In the genomic region with DNA sequence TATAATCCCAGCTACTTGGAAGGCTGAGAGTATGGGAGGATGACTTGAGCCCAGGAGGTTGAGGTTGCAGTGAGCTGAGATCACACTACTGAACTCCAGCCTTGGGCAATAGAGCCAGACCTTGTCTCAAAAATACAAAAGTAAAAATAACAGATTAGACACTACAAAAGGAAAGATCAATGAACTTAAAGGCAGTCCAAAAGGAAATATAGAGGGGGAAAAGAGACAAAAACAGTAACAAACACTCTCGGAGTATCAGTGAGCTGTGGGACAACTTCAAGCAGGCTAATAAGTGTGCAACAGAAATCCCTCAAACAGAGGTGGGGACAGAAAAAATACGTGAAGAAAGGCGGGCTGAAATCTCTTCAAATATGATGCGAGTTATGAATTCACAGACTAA, we compare ENCODE assay signal across 26 cellular contexts. TPM values are rescaled to one million over a fixed set of nuclear protein-coding genes. Genes with fewer than 3 reads are reported as not detected.
A peak's percentile ranks its signal among the peaks of the same experiment; 100 is the strongest.
DNase-seq lines count a peak whose midpoint lies in the region; ATAC-seq, FAIRE-seq and TF ChIP-seq lines count a peak whose summit lies in the region.
"Had no signal": no experiment of that assay in that cellular context is flagged by ENCODE, and none has a peak within 500 bp of the region (broad histone marks: within the 10 kb centered on the region; RNA-seq: fewer than 3 reads in every experiment).

No MANE protein-coding gene starts in this region.

- TF ChIP-seq POLR2A in HepG2 (IDR thresholded peaks at IDR 0.05; ENCODE audit: insufficient read depth in 1 of 2, low read depth in 2 of 2, low read length in 2 of 2) (no peak), right lobe of liver (IDR thresholded peaks at IDR 0.05) (no peak)

- H4K20me1 ChIP-seq in HepG2 (ENCODE audit: insufficient read depth, low read length) = no peaks in the 10 kb centered on the region

- no peak for DNase-seq in HepG2 (ENCODE audit: low spot score)
- DNase-seq in right lobe of liver = no peak
- DNase-seq in memory B cell (ENCODE audit: low spot score in 2 of 2) = no peak
- no peak for DNase-seq in NCI-H524 treated with DMSO at 0.1 percent for 48 hours (lab: John Stamatoyannopoulos, UW)
- DNase-seq in RCC 7860 (ENCODE audit: low spot score) = no peak
- DNase-seq in posterior cingulate gyrus = no peak
- DNase-seq: 8988T; ACHN; AML-193; BE2C; CD4-positive, alpha-beta T cell; CD8-positive, alpha-beta memory T cell; DMS 273 treated with DMSO at 0.1 percent for 48 hours; DMS79; EL; GDM1 had no signal

- H3K27ac ChIP-seq in HepG2 (ENCODE audit: extremely low read length, insufficient read depth, low read length) (no peak overlapping the region), right lobe of liver (no peak overlapping the region)
- H3K27ac ChIP-seq: A549; BLaER1 treated with 17β-estradiol and CSF1 and Interleukin-3, amounts not matched to agents 10 nM and 100 nM had no signal

- peak overlapping the region; percentile 4 for H3K27ac Mint-ChIP-seq in dendritic cell treated with granulocyte-macrophage colony-stimulating factor and Interleukin-4, amounts not matched to agents 40 ng/mL and 50 ng/mL, for 4 days
- peak overlapping the region; percentile 67 for H3K27ac Mint-ChIP-seq in memory B cell
- H3K27ac Mint-ChIP-seq: CD4-positive, alpha-beta T cell; CD8-positive, alpha-beta memory T cell; GM23338 had no signal

- H3K36me3 Mint-ChIP-seq in dendritic cell treated with granulocyte-macrophage colony-stimulating factor and Interleukin-4, amounts not matched to agents 40 ng/mL and 50 ng/mL, for 4 days (ENCODE audit: low read depth) = peaks cover 65% of the 10 kb centered on the region
- H3K36me3 Mint-ChIP-seq in memory B cell = peaks cover 27% of the 10 kb centered on the region

- H3K9ac ChIP-seq in HepG2 (ENCODE audit: insufficient read depth, low read depth, low read length) = no peak overlapping the region
- H3K9ac ChIP-seq: BLaER1 treated with 17β-estradiol and CSF1 and Interleukin-3, amounts not matched to agents 10 nM and 100 nM had no signal

- peaks cover 35% of the 10 kb centered on the region for H3K79me2 ChIP-seq in HepG2 (ENCODE audit: insufficient read depth, low read length)

- H3K4me1 ChIP-seq in HepG2 (ENCODE audit: insufficient read depth, low read length) = no peaks in the 10 kb centered on the region
- no peaks in the 10 kb centered on the region for H3K4me1 ChIP-seq in right lobe of liver
- H3K4me1 ChIP-seq: A549, BE2C, HAP-1 had no signal

- BruUV-seq in HepG2 (replicated peaks; lab: Mats Ljungman, UMichigan) = no TSS peak

- CTCF ChIA-PET in HepG2 (lab: Yijun Ruan, JAX; ENCODE audit: low intra/inter-chr PET ratio, low total read pairs) = no interaction called here

- in situ Hi-C loops in HepG2 (cut with HindIII; ENCODE audit: extremely low pct_ligation_motif_present, low pct_unique_long_range_greater_than_20kb) = no loop called here

- POLR2A ChIA-PET in HepG2 (lab: Yijun Ruan, JAX) = no interaction called here

- H3K9me3 Mint-ChIP-seq in dendritic cell treated with granulocyte-macrophage colony-stimulating factor and Interleukin-4, amounts not matched to agents 40 ng/mL and 50 ng/mL, for 4 days = peaks cover 16% of the 10 kb centered on the region
- H3K9me3 Mint-ChIP-seq in memory B cell = peaks cover 10% of the 10 kb centered on the region

- intact Hi-C loops in HepG2 (cut with micrococcal nuclease; ENCODE audit: unreplicated experiment) = no loop called here
- intact Hi-C loops in right lobe of liver (cut with DNase I) = no loop called here
- intact Hi-C loops in dendritic cell treated with granulocyte-macrophage colony-stimulating factor and Interleukin-4, amounts not matched to agents 40 ng/mL and 50 ng/mL, for 4 days (cut with micrococcal nuclease) = no loop called here
- intact Hi-C loops in posterior cingulate gyrus (cut with DNase I) = no loop called here

- H3K27me3 ChIP-seq in HepG2 (ENCODE audit: control insufficient read depth in 1 of 2, insufficient read depth in 2 of 2, low read length in 2 of 2) = no peaks in the 10 kb centered on the region
- no peaks in the 10 kb centered on the region for H3K27me3 ChIP-seq in right lobe of liver
- H3K27me3 ChIP-seq: BE2C; BLaER1 treated with 17β-estradiol and CSF1 and Interleukin-3, amounts not matched to agents 10 nM and 100 nM had no signal

- peaks cover 15% of the 10 kb centered on the region for H3K9me3 ChIP-seq in HepG2 (ENCODE audit: low read length)
- H3K9me3 ChIP-seq in right lobe of liver = no peaks in the 10 kb centered on the region
- H3K9me3 ChIP-seq: BE2C, HAP-1 had no signal

- FAIRE-seq in HepG2 (lab: Jason Lieb, UNC) = no peak
- no peak for FAIRE-seq in RCC 7860 (lab: Jason Lieb, UNC)
- FAIRE-seq: A549, D721Med, GM12891, GM18507, H54 had no signal

- no peak for TF ChIP-seq RAD21 in HepG2 (CRISPR knock-in tag; IDR thresholded peaks at IDR 0.05)

- H3K4me3 Mint-ChIP-seq in dendritic cell treated with granulocyte-macrophage colony-stimulating factor and Interleukin-4, amounts not matched to agents 40 ng/mL and 50 ng/mL, for 4 days = no peak overlapping the region
- no peak overlapping the region for H3K4me3 Mint-ChIP-seq in memory B cell
- H3K4me3 Mint-ChIP-seq: CD14-positive monocyte; CD4-positive, alpha-beta T cell; CD8-positive, alpha-beta memory T cell; GM23338 had no signal

- no peak overlapping the region for H3K4me3 ChIP-seq in HepG2 (replicated peaks in 1 of 3; ENCODE audit: insufficient read depth in 1 of 3, low read depth in 2 of 3, low read length in 3 of 3)
- H3K4me3 ChIP-seq in right lobe of liver = no peak overlapping the region
- H3K4me3 ChIP-seq: A549; BLaER1 treated with 17β-estradiol and CSF1 and Interleukin-3, amounts not matched to agents 10 nM and 100 nM; GM23338; HAP-1 had no signal

- TF ChIP-seq CTCF in HepG2 (CRISPR knock-in tag; IDR thresholded peaks at IDR 0.05) (no peak), right lobe of liver (IDR thresholded peaks at IDR 0.05) (no peak)

- ATAC-seq in HepG2 (no peak), right lobe of liver (no peak), memory B cell (ENCODE audit: low read depth) (no peak)
- ATAC-seq: A549, GM23338 had no signal

- H3K4me2 ChIP-seq in HepG2 (ENCODE audit: low read depth, low read length) = no peak overlapping the region
- H3K4me2 ChIP-seq: A549; BLaER1 treated with 17β-estradiol and CSF1 and Interleukin-3, amounts not matched to agents 10 nM and 100 nM; GM23338 had no signal

- H3K27me3 Mint-ChIP-seq in dendritic cell treated with granulocyte-macrophage colony-stimulating factor and Interleukin-4, amounts not matched to agents 40 ng/mL and 50 ng/mL, for 4 days = no peaks in the 10 kb centered on the region
- H3K27me3 Mint-ChIP-seq in memory B cell = no peaks in the 10 kb centered on the region
- H3K27me3 Mint-ChIP-seq: CD4-positive, alpha-beta T cell had no signal

- 97% methylated on average over 4 of the region's 4 CpGs for WGBS in HepG2 (ENCODE audit: low lambda C conversion rate)
- WGBS in right lobe of liver (ENCODE audit: insufficient coverage, low coverage, low lambda C conversion rate, missing lambda C conversion rate) = 96% methylated on average over 3 of the region's 4 CpGs

- H3K36me3 ChIP-seq in HepG2 (replicated peaks in 1 of 2; ENCODE audit: control insufficient read depth in 1 of 2, insufficient read depth in 2 of 2, low read length in 2 of 2) (peaks cover 14 to 29% of the 10 kb centered on the region in 2 experiments), right lobe of liver (no peaks in the 10 kb centered on the region)
- H3K36me3 ChIP-seq: BE2C, HAP-1 had no signal

- TF ChIP-seq EP300 in HepG2 (IDR thresholded peaks at IDR 0.05; ENCODE audit: low read depth in 2 of 2, low read length in 2 of 2) = no peak
- no peak for TF ChIP-seq EP300 in HepG2 (CRISPR knock-in tag; IDR thresholded peaks at IDR 0.05; ENCODE audit: borderline replicate concordance)

- peaks cover 25% of the 10 kb centered on the region for H3K4me1 Mint-ChIP-seq in dendritic cell treated with granulocyte-macrophage colony-stimulating factor and Interleukin-4, amounts not matched to agents 40 ng/mL and 50 ng/mL, for 4 days (ENCODE audit: low read depth)
- H3K4me1 Mint-ChIP-seq in memory B cell = no peaks in the 10 kb centered on the region
- H3K4me1 Mint-ChIP-seq: CD14-positive monocyte had no signal

- H2AFZ ChIP-seq in HepG2 (ENCODE audit: low read length) = no peak overlapping the region
- H2AFZ ChIP-seq: GM23338 had no signal

TF ChIP-seq in HepG2, 621 proteins besides CTCF, POLR2A, EP300 and RAD21:
- TF ChIP-seq TBX2 (CRISPR knock-in tag; IDR thresholded peaks at IDR 0.05; ENCODE audit: borderline replicate concordance) (0 out of 2 replicates have a peak, but pooled peaks have one; percentile 19), HNRNPH1 (optimal IDR thresholded peaks at IDR 0.05; ENCODE audit: low read depth, low read length) (no peak), HIVEP1 (CRISPR knock-in tag; IDR thresholded peaks at IDR 0.05) (no peak), RXRA (CRISPR knock-in tag; IDR thresholded peaks at IDR 0.05) (0 out of 2 replicates have a peak, but pooled peaks have one; percentile 3)

RNA-seq across cellular contexts. Expression of gene CPPED1, which starts 58.8 kb away (rescaled TPM):
- total RNA-seq in HepG2 (2016; rRNA removed; fragmentation: Illumina TruSeq; extraction: Trizol) (66.6 and 118 TPM in 2 replicates), right lobe of liver (10 to 100 TPM; 24.0 to 41.6 (median 31.0) TPM)
- total RNA-seq in HepG2 (2016; cell fraction: cytosol; rRNA removed; fragmentation: Illumina TruSeq; extraction: Trizol; ENCODE audit: low read depth) = 21.2 and 21.9 TPM in 2 replicates
- 68.3 and 113 TPM in 2 replicates for total RNA-seq in HepG2 (2016; cell fraction: insoluble cytoplasmic fraction; rRNA removed; fragmentation: Illumina TruSeq; extraction: Trizol)
- total RNA-seq in HepG2 (2016; cell fraction: membrane; rRNA removed; fragmentation: Illumina TruSeq; extraction: Trizol) = 62.9 and 66.9 TPM in 2 replicates
- 58.7 and 62.6 TPM in 2 replicates for total RNA-seq in HepG2 (2016; cell fraction: nucleus; rRNA removed; fragmentation: Illumina TruSeq; extraction: Trizol)
- polyA plus RNA-seq in HepG2 (2011; rRNA removed) = 62.5 and 71.3 TPM in 2 replicates
- polyA plus RNA-seq in HepG2 (2011; cell fraction: cytosol; rRNA removed) = 47.6 and 65.5 TPM in 2 replicates
- 21.8 and 24.9 TPM in 2 replicates for polyA plus RNA-seq in HepG2 (2011; cell fraction: nucleus; rRNA removed)
- polyA plus RNA-seq in HepG2 (2012) = 65.8 and 79.3 TPM in 2 replicates
- polyA plus RNA-seq in HepG2 (2016; cell fraction: cytosol; fragmentation: Illumina TruSeq; extraction: Trizol; ENCODE audit: low read depth) = 40.3 and 43.5 TPM in 2 replicates
- polyA plus RNA-seq in HepG2 (2016; cell fraction: insoluble cytoplasmic fraction; fragmentation: Illumina TruSeq; extraction: Trizol; ENCODE audit: low read depth) = 204 and 209 TPM in 2 replicates
- polyA plus RNA-seq in HepG2 (2016; cell fraction: membrane; fragmentation: Illumina TruSeq; extraction: Trizol; ENCODE audit: low read depth) = 63.7 and 78.2 TPM in 2 replicates
- 75.7 and 79.0 TPM in 2 replicates for polyA plus RNA-seq in HepG2 (2016; cell fraction: nucleus; fragmentation: Illumina TruSeq; extraction: Trizol; ENCODE audit: insufficient read depth, low read depth)
- 6.0 and 117 TPM in 2 replicates for polyA minus RNA-seq in HepG2 (2011; rRNA and poly(A)+ RNA removed; ENCODE audit: low replicate concordance)
- 57.0 and 63.8 TPM in 2 replicates for polyA minus RNA-seq in HepG2 (2011; cell fraction: cytosol; rRNA and poly(A)+ RNA removed)
- 65.0 and 68.2 TPM in 2 replicates for polyA minus RNA-seq in HepG2 (2011; cell fraction: nucleus; rRNA and poly(A)+ RNA removed)
